24 cellular contexts compared by ENCODE assay signal in the genomic region with DNA sequence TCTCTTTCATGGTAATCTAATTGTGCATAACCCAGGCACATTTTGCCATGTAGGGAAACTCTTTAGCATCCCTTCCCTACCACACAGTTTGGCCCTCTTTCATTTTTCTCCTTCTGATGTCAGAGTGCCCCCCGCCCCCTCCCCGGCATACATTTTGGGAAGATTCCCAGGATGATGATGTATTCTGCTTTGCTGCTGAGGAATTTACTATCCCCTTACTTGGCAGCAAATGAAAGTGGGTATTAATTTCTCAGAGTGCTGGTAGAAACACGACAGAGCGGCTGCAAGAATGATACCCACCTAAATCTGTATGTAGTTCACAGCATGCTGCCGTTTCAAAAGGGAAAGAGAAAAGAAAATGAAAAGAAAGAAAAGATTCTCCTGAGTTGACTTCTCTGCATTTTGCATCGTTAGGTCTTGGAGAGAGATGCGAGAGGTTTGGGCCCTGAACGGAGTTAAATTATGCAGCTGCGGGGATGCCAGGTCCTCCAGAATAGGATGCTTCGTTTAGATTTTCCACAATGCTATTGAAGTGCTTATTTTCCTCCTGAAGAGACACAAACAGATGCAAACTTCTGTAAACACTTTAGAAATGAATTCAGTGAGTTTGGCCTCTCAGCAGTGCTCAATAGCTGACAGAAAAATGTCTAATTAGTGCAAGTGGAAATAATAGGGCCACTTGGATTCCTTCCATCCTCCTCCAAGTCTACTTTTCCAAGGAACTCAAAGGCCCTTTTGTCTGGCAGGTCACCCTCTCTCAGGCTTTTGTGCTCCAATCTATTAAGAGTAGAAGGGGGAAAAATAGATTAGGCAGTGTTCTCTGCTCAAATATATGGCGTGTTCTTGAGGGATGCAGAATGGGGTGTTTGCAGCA.
DNase-seq lines count a peak whose midpoint lies in the region; ATAC-seq and TF ChIP-seq lines count a peak whose summit lies in the region.
"Had no signal": no experiment of that assay in that cellular context is flagged by ENCODE, and none has a peak within 500 bp of the region (broad histone marks: within the 10 kb centered on the region; RNA-seq: fewer than 3 reads in every experiment).

No MANE protein-coding gene starts in this region.

- no peaks in the 10 kb centered on the region for H3K9me3 ChIP-seq in endodermal cell (ENCODE audit: control insufficient read depth, low read length)
- H3K9me3 ChIP-seq: right atrium auricular region, stomach had no signal

- CTCF ChIA-PET in activated CD4-positive, alpha-beta T cell treated with anti-CD3 and anti-CD28 coated beads, Interleukin-2, amount 10 ng/mL, durations not matched to agents 7 days and 5 days (lab: Charles Lee), result interaction anchor here (1.0 kb wide), 1 partner anchor 121 kb away, joined by 3 read pairs; no protein-coding TSS in a partner anchor

- ATAC-seq in HG02642 (IDR thresholded peaks at IDR 0.05; ENCODE audit: poor library complexity, unreplicated experiment) (no peak), HG03108 (IDR thresholded peaks at IDR 0.05; ENCODE audit: unreplicated experiment) (no peak)

- no peak overlapping the region for H3K4me3 Mint-ChIP-seq in endodermal cell
- H3K4me3 Mint-ChIP-seq in activated CD4-positive, alpha-beta T cell treated with anti-CD3 and anti-CD28 coated beads, Interleukin-2, amount 10 ng/mL, durations not matched to agents 7 days and 5 days, result no peak overlapping the region
- H3K4me3 Mint-ChIP-seq: B cell, type B pancreatic cell had no signal

- H3K27me3 Mint-ChIP-seq in endodermal cell (ENCODE audit: insufficient read depth), result peaks cover 20% of the 10 kb centered on the region
- no peaks in the 10 kb centered on the region for H3K27me3 Mint-ChIP-seq in activated CD4-positive, alpha-beta T cell treated with anti-CD3 and anti-CD28 coated beads, Interleukin-2, amount 10 ng/mL, durations not matched to agents 7 days and 5 days
- H3K27me3 Mint-ChIP-seq: B cell had no signal

- H3K4me1 Mint-ChIP-seq in endodermal cell, result no peaks in the 10 kb centered on the region
- no peaks in the 10 kb centered on the region for H3K4me1 Mint-ChIP-seq in activated CD4-positive, alpha-beta T cell treated with anti-CD3 and anti-CD28 coated beads, Interleukin-2, amount 10 ng/mL, durations not matched to agents 7 days and 5 days
- H3K4me1 Mint-ChIP-seq: B cell had no signal

- H3K36me3 Mint-ChIP-seq in endodermal cell (ENCODE audit: low read depth), result no peaks in the 10 kb centered on the region
- H3K36me3 Mint-ChIP-seq in activated CD4-positive, alpha-beta T cell treated with anti-CD3 and anti-CD28 coated beads, Interleukin-2, amount 10 ng/mL, durations not matched to agents 7 days and 5 days (ENCODE audit: low read depth), result peaks cover 7% of the 10 kb centered on the region
- H3K36me3 Mint-ChIP-seq: type B pancreatic cell had no signal

- H3K4me3 ChIP-seq in endodermal cell (ENCODE audit: low read length), result no peak overlapping the region
- H3K4me3 ChIP-seq: cardiac muscle cell, GM23248, PC-9, right atrium auricular region, stomach had no signal

- TF ChIP-seq CTCF in endodermal cell (conservative IDR thresholded peaks at IDR 0.05), result no peak

- H3K36me3 ChIP-seq in endodermal cell (ENCODE audit: control insufficient read depth, insufficient read depth, low read length), result no peaks in the 10 kb centered on the region
- H3K36me3 ChIP-seq: cardiac muscle cell, right atrium auricular region had no signal

- 54 to 62% methylated on average over 8 to 11 of the region's 11 CpGs for WGBS in endodermal cell (ENCODE audit: insufficient coverage in 1 of 2, insufficient read length in 1 of 2), 2 experiments

- H3K27ac ChIP-seq in endodermal cell (ENCODE audit: low read depth, low read length), result peak overlapping the region; percentile 68
- H3K27ac ChIP-seq: cardiac muscle cell, GM23248, PC-9, right atrium auricular region, stomach had no signal

- H3K9ac ChIP-seq in endodermal cell (ENCODE audit: extremely low read depth, low read length, poor library complexity, severe bottlenecking), result no peak overlapping the region
- H3K9ac ChIP-seq: GM23248 had no signal

- POLR2A ChIA-PET in activated CD4-positive, alpha-beta T cell treated with anti-CD3 and anti-CD28 coated beads, Interleukin-2, amount 10 ng/mL, durations not matched to agents 7 days and 5 days (lab: Charles Lee), result no interaction called here

- H3K9me3 Mint-ChIP-seq in endodermal cell, result no peaks in the 10 kb centered on the region
- H3K9me3 Mint-ChIP-seq in activated CD4-positive, alpha-beta T cell treated with anti-CD3 and anti-CD28 coated beads, Interleukin-2, amount 10 ng/mL, durations not matched to agents 7 days and 5 days, result no peaks in the 10 kb centered on the region

- DNase-seq in NCI-H2107 treated with DMSO at 0.1 percent for 48 hours (lab: John Stamatoyannopoulos, UW; ENCODE audit: unreplicated experiment), result peak; percentile 12
- no peak for DNase-seq in NCI-H2107 (lab: John Stamatoyannopoulos, UW)
- no peak for DNase-seq in endodermal cell
- DNase-seq in middle frontal gyrus (ENCODE audit: extremely low spot score, low spot score), result peak; percentile 3
- DNase-seq in activated CD4-positive, alpha-beta T cell treated with anti-CD3 and anti-CD28 coated beads, Interleukin-2, amount 10 ng/mL, durations not matched to agents 7 days and 5 days, result no peak
- no peak for DNase-seq in SW480 (ENCODE audit: low spot score)
- DNase-seq: activated CD4-positive, alpha-beta T cell treated with anti-CD3 and anti-CD28 coated beads for 1 hour; activated naive CD4-positive, alpha-beta T cell; activated T-cell treated with anti-CD3 and anti-CD28 coated beads, Interleukin-2, amount 50 U/mL, for 1 hour; amniotic stem cell; dermis blood vessel endothelial cell; GM23248; islet precursor cell; NCI-H1694 treated with DMSO at 0.1 percent for 48 hours; PC-9; SIG-M5; stimulated activated CD4-positive, alpha-beta T cell treated with anti-CD3 and anti-CD28 coated beads, Interleukin-12 subunit alpha, Interleukin-12 subunit beta, amount 100 ng/mL, for 4 hours; stomach had no signal

- H3K27me3 ChIP-seq in endodermal cell (ENCODE audit: control insufficient read depth, insufficient read depth, low read length, poor library complexity, severe bottlenecking), result no peaks in the 10 kb centered on the region
- H3K27me3 ChIP-seq: right atrium auricular region, stomach had no signal

- H3K27ac Mint-ChIP-seq in endodermal cell, result no peak overlapping the region
- no peak overlapping the region for H3K27ac Mint-ChIP-seq in activated CD4-positive, alpha-beta T cell treated with anti-CD3 and anti-CD28 coated beads, Interleukin-2, amount 10 ng/mL, durations not matched to agents 7 days and 5 days
- H3K27ac Mint-ChIP-seq: B cell, type B pancreatic cell had no signal

- no peaks in the 10 kb centered on the region for H3K4me1 ChIP-seq in endodermal cell (ENCODE audit: control insufficient read depth, insufficient read depth, low read length)
- H3K4me1 ChIP-seq: right atrium auricular region, stomach had no signal

Comparison
In these comparisons a context has a peak if more than half of its experiments do, and no peak if none do; other contexts are left out.
1. DNase-seq: peak in NCI-H2107 treated with DMSO at 0.1 percent for 48 hours (single experiment) and middle frontal gyrus (single experiment); none in NCI-H2107 (single experiment), endodermal cell (single experiment), activated CD4-positive, alpha-beta T cell treated with anti-CD3 and anti-CD28 coated beads, Interleukin-2, amount 10 ng/mL, durations not matched to agents 7 days and 5 days (single experiment) and SW480 (single experiment).